In genomic region chr10:31697271-31698168, GRCh38 we compare ENCODE assay signal across 8 cellular contexts.
A peak's percentile ranks its signal among the peaks of the same experiment; 100 is the strongest.
DNase-seq lines count a peak whose midpoint lies in the region; ATAC-seq lines count a peak whose summit lies in the region.

No MANE protein-coding gene starts in this region.

- ATAC-seq in GM18517 (IDR thresholded peaks at IDR 0.05; ENCODE audit: unreplicated experiment): no peak

- no peaks in the 10 kb centered on the region for H3K27me3 ChIP-seq in HAP-1 (ENCODE audit: low read depth)

- no peaks in the 10 kb centered on the region for H3K36me3 ChIP-seq in HAP-1 (replicated peaks)

- in situ Hi-C loops in HAP-1 (cut with MboI; ENCODE audit: low sequenced_read_pairs): no loop called here

- H3K4me1 ChIP-seq in HAP-1: no peaks in the 10 kb centered on the region

- H3K9me3 ChIP-seq in HAP-1: no peaks in the 10 kb centered on the region

- DNase-seq in NCI-H1417 (lab: John Stamatoyannopoulos, UW): peak in 2 of 3 experiments; percentile 38 to 67
- no peak for DNase-seq in NCI-H1417 treated with DMSO at 0.1 percent for 48 hours (lab: John Stamatoyannopoulos, UW)
- peak; percentile 98 for DNase-seq in dermis blood vessel endothelial cell
- peak; percentile 73 for DNase-seq in mucosa of gallbladder (ENCODE audit: low spot score)
- peak; percentile 75 for DNase-seq in ureter (ENCODE audit: low spot score)
- no peak for DNase-seq in HAP-1 (ENCODE audit: low spot score in 2 of 2)
- DNase-seq in middle frontal gyrus (ENCODE audit: extremely low spot score, low spot score): no peak

- no peak overlapping the region for H3K4me3 ChIP-seq in HAP-1

Comparison
In these comparisons a context has a peak if more than half of its experiments do, and no peak if none do; other contexts are left out.
1. DNase-seq: peak in NCI-H1417 (2 of 3), dermis blood vessel endothelial cell (single experiment), mucosa of gallbladder (single experiment) and ureter (single experiment); none in NCI-H1417 treated with DMSO at 0.1 percent for 48 hours (single experiment), HAP-1 (0 of 2) and middle frontal gyrus (single experiment).